Comparison of ENCODE assay signal across 11 cellular contexts in genomic region chr16:54801445-54801844, GRCh38.
"Had no signal": no experiment of that assay in that cellular context is flagged by ENCODE, and none has a peak within 500 bp of the region (broad histone marks: within the 10 kb centered on the region; RNA-seq: fewer than 3 reads in every experiment).

No MANE protein-coding gene starts in this region.

- H2AFZ ChIP-seq: GM23248, GM23338 had no signal

- H3K27ac ChIP-seq: GM23248 had no signal

- H3K36me3 ChIP-seq: HAP-1 had no signal

- H3K4me3 Mint-ChIP-seq: GM23338, H9, HFFc6 had no signal

- FAIRE-seq: H1, H54 had no signal

- DNase-seq: GM23248, GOT3, H7, H9, HCEC 1CT, HFFc6 had no signal

- H3K9me3 ChIP-seq: HAP-1 had no signal

- H3K4me2 ChIP-seq: GM23338 had no signal

- H3K9me3 Mint-ChIP-seq: HFFc6 had no signal

- H3K27ac Mint-ChIP-seq: GM23338, H9, HFFc6 had no signal

- H3K9ac ChIP-seq: GM23248 had no signal

- ATAC-seq: GM23338, HCT116 had no signal

- H3K4me3 ChIP-seq: GM23248, GM23338, HAP-1 had no signal
